ENCODE assay signal across 38 cellular contexts in genomic region chrX:136104936-136105335, GRCh38.
"Had no signal": no experiment of that assay in that cellular context is flagged by ENCODE, and none has a peak within 500 bp of the region (broad histone marks: within the 10 kb centered on the region; RNA-seq: fewer than 3 reads in every experiment).

No MANE protein-coding gene starts in this region.

- FAIRE-seq: bronchial epithelial cell had no signal

- H3K4me3 Mint-ChIP-seq: activated naive CD4-positive, alpha-beta T cell treated with anti-CD3 and anti-CD28 coated beads for 36 hours; activated naive CD4-positive, alpha-beta T cell treated with anti-CD3 and anti-CD28 coated beads, Interleukin-2, amount 10 ng/mL, durations not matched to agents 7 days and 5 days; activated naive CD4-positive, alpha-beta T cell treated with anti-CD3 and anti-CD28 coated beads, Interleukin-2, amount 50 U/mL, for 24 hours; activated naive CD8-positive, alpha-beta T cell; activated naive CD8-positive, alpha-beta T cell treated with anti-CD3 and anti-CD28 coated beads for 36 hours; activated naive CD8-positive, alpha-beta T cell treated with anti-CD3 and anti-CD28 coated beads, Interleukin-2, amount 10 ng/mL, durations not matched to agents 7 days and 5 days; activated naive CD8-positive, alpha-beta T cell treated with anti-CD3 and anti-CD28 coated beads, Interleukin-2, amount 50 U/mL, for 24 hours; activated T-cell treated with anti-CD3 and anti-CD28 coated beads, Interleukin-2, amount 50 U/mL, for 24 hours; activated T-cell treated with anti-CD3 and anti-CD28 coated beads, Interleukin-2, amount 50 U/mL, for 4 hours; activated T-cell treated with anti-CD3 and anti-CD28 coated beads, Interleukin-2, amount 50 U/mL, for 72 hours; activated T-helper 1 cell treated with anti-CD3 and anti-CD28 coated beads, Interleukin-12 subunit alpha, Interleukin-12 subunit beta, Interleukin-2, Interleukin-4 antibody, amounts not matched to agents 30 ng/mL and 10 ng/mL and 1 ng/mL, durations not matched to agents 14 hours and 24 hours and 36 hours; activated T-helper 17 cell treated with anti-CD3 and anti-CD28 coated beads, Interleukin-2, amount 50 U/mL, for 72 hours; brain had no signal

- DNase-seq: activated effector memory CD4-positive, alpha-beta T cell treated with anti-CD3 and anti-CD28 coated beads, Interleukin-2, amount 50 U/mL, for 16 hours; activated effector memory CD4-positive, alpha-beta T cell treated with Interleukin-2 at 50 U/mL for 16 hours; activated gamma-delta T cell; activated gamma-delta T cell treated with Interleukin-2 at 50 U/mL for 16 hours; activated naive CD4-positive, alpha-beta T cell; activated naive CD4-positive, alpha-beta T cell treated with anti-CD3 and anti-CD28 coated beads for 36 hours; activated naive CD4-positive, alpha-beta T cell treated with anti-CD3 and anti-CD28 coated beads, Interleukin-2, amount 10 ng/mL, durations not matched to agents 7 days and 5 days; activated naive CD4-positive, alpha-beta T cell treated with anti-CD3 and anti-CD28 coated beads, Interleukin-2, amount 50 U/mL, for 16 hours; activated naive CD4-positive, alpha-beta T cell treated with Interleukin-2 at 50 U/mL for 16 hours; activated naive CD8-positive, alpha-beta T cell treated with anti-CD3 and anti-CD28 coated beads for 36 hours; activated naive CD8-positive, alpha-beta T cell treated with anti-CD3 and anti-CD28 coated beads, Interleukin-2, amount 10 ng/mL, durations not matched to agents 7 days and 5 days; activated naive CD8-positive, alpha-beta T cell treated with anti-CD3 and anti-CD28 coated beads, Interleukin-2, amount 50 U/mL, for 24 hours; activated T-cell treated with anti-CD3 and anti-CD28 coated beads, Interleukin-2, amount 50 U/mL, for 1 hour; activated T-cell treated with anti-CD3 and anti-CD28 coated beads, Interleukin-2, amount 50 U/mL, for 24 hours; activated T-cell treated with anti-CD3 and anti-CD28 coated beads, Interleukin-2, amount 50 U/mL, for 4 hours; activated T-cell treated with anti-CD3 and anti-CD28 coated beads, Interleukin-2, amount 50 U/mL, for 48 hours; activated T-cell treated with anti-CD3 and anti-CD28 coated beads, Interleukin-2, amount 50 U/mL, for 72 hours; adrenal gland; amniotic stem cell; amygdala; anterior cingulate cortex; aorta; body of pancreas; brain microvascular endothelial cell; caudate nucleus; central memory CD4-positive, alpha-beta T cell; cerebellar nuclear complex had no signal

- H3K9me3 ChIP-seq: adrenal gland, ascending aorta, body of pancreas, breast epithelium had no signal

- H3K27ac ChIP-seq: adrenal gland, ascending aorta, body of pancreas, brain microvascular endothelial cell, breast epithelium, cardiac muscle cell had no signal

- H3K4me3 ChIP-seq: adrenal gland, ascending aorta, body of pancreas, breast epithelium, cardiac muscle cell had no signal

- H3K27ac Mint-ChIP-seq: activated naive CD4-positive, alpha-beta T cell treated with anti-CD3 and anti-CD28 coated beads for 36 hours; activated naive CD4-positive, alpha-beta T cell treated with anti-CD3 and anti-CD28 coated beads, Interleukin-2, amount 10 ng/mL, durations not matched to agents 7 days and 5 days; activated naive CD4-positive, alpha-beta T cell treated with anti-CD3 and anti-CD28 coated beads, Interleukin-2, amount 50 U/mL, for 24 hours; activated naive CD4-positive, alpha-beta T cell treated with anti-CD3 and anti-CD28 coated beads, Interleukin-2, amount 50 U/mL, for 72 hours; activated naive CD8-positive, alpha-beta T cell; activated naive CD8-positive, alpha-beta T cell treated with anti-CD3 and anti-CD28 coated beads for 36 hours; activated naive CD8-positive, alpha-beta T cell treated with anti-CD3 and anti-CD28 coated beads, Interleukin-2, amount 10 ng/mL, durations not matched to agents 7 days and 5 days; activated naive CD8-positive, alpha-beta T cell treated with anti-CD3 and anti-CD28 coated beads, Interleukin-2, amount 50 U/mL, for 24 hours; activated T-cell treated with anti-CD3 and anti-CD28 coated beads, Interleukin-2, amount 50 U/mL, for 24 hours; activated T-cell treated with anti-CD3 and anti-CD28 coated beads, Interleukin-2, amount 50 U/mL, for 72 hours; activated T-helper 1 cell treated with anti-CD3 and anti-CD28 coated beads, Interleukin-12 subunit alpha, Interleukin-12 subunit beta, Interleukin-2, Interleukin-4 antibody, amounts not matched to agents 30 ng/mL and 10 ng/mL and 1 ng/mL, durations not matched to agents 14 hours and 24 hours and 36 hours; activated T-helper 17 cell treated with anti-CD3 and anti-CD28 coated beads, Interleukin-2, amount 50 U/mL, for 72 hours; activated T-helper 2 cell treated with anti-CD3 and anti-CD28 coated beads, Interferon-gamma antibody, Interleukin-2, Interleukin-4, amounts not matched to agents 10 μg/mL and 5 μg/mL and 100 μg/mL, durations not matched to agents 14 hours and 24 hours and 36 hours; brain had no signal

- H3K4me1 Mint-ChIP-seq: activated naive CD4-positive, alpha-beta T cell treated with anti-CD3 and anti-CD28 coated beads, Interleukin-2, amount 10 ng/mL, durations not matched to agents 7 days and 5 days; activated naive CD4-positive, alpha-beta T cell treated with anti-CD3 and anti-CD28 coated beads, Interleukin-2, amount 50 U/mL, for 24 hours; activated naive CD8-positive, alpha-beta T cell treated with anti-CD3 and anti-CD28 coated beads for 36 hours; activated naive CD8-positive, alpha-beta T cell treated with anti-CD3 and anti-CD28 coated beads, Interleukin-2, amount 10 ng/mL, durations not matched to agents 7 days and 5 days; activated naive CD8-positive, alpha-beta T cell treated with anti-CD3 and anti-CD28 coated beads, Interleukin-2, amount 50 U/mL, for 24 hours; activated T-helper 17 cell treated with anti-CD3 and anti-CD28 coated beads, Interleukin-2, amount 50 U/mL, for 72 hours; brain had no signal

- ATAC-seq: activated naive CD4-positive, alpha-beta T cell treated with anti-CD3 and anti-CD28 coated beads, Interleukin-2, amount 50 U/mL, for 72 hours; activated naive CD8-positive, alpha-beta T cell treated with anti-CD3 and anti-CD28 coated beads, Interleukin-2, amount 50 U/mL, for 24 hours; activated T-cell treated with anti-CD3 and anti-CD28 coated beads, Interleukin-2, amount 50 U/mL, for 4 hours; activated T-cell treated with anti-CD3 and anti-CD28 coated beads, Interleukin-2, amount 50 U/mL, for 72 hours; activated T-helper 17 cell treated with anti-CD3 and anti-CD28 coated beads, Interleukin-2, amount 50 U/mL, for 72 hours; body of pancreas had no signal

- H3K27me3 ChIP-seq: adrenal gland, ascending aorta, body of pancreas, brain microvascular endothelial cell, cardiac muscle cell had no signal

- H3K9me3 Mint-ChIP-seq: activated naive CD4-positive, alpha-beta T cell treated with anti-CD3 and anti-CD28 coated beads for 36 hours; activated naive CD4-positive, alpha-beta T cell treated with anti-CD3 and anti-CD28 coated beads, Interleukin-2, amount 10 ng/mL, durations not matched to agents 7 days and 5 days; activated naive CD4-positive, alpha-beta T cell treated with anti-CD3 and anti-CD28 coated beads, Interleukin-2, amount 50 U/mL, for 24 hours; activated naive CD4-positive, alpha-beta T cell treated with anti-CD3 and anti-CD28 coated beads, Interleukin-2, amount 50 U/mL, for 72 hours; activated naive CD8-positive, alpha-beta T cell treated with anti-CD3 and anti-CD28 coated beads, Interleukin-2, amount 10 ng/mL, durations not matched to agents 7 days and 5 days; activated naive CD8-positive, alpha-beta T cell treated with anti-CD3 and anti-CD28 coated beads, Interleukin-2, amount 50 U/mL, for 24 hours; activated T-cell treated with anti-CD3 and anti-CD28 coated beads, Interleukin-2, amount 50 U/mL, for 24 hours; activated T-cell treated with anti-CD3 and anti-CD28 coated beads, Interleukin-2, amount 50 U/mL, for 4 hours; activated T-cell treated with anti-CD3 and anti-CD28 coated beads, Interleukin-2, amount 50 U/mL, for 72 hours; activated T-helper 1 cell treated with anti-CD3 and anti-CD28 coated beads, Interleukin-12 subunit alpha, Interleukin-12 subunit beta, Interleukin-2, Interleukin-4 antibody, amounts not matched to agents 30 ng/mL and 10 ng/mL and 1 ng/mL, durations not matched to agents 14 hours and 24 hours and 36 hours; activated T-helper 17 cell treated with anti-CD3 and anti-CD28 coated beads, Interleukin-2, amount 50 U/mL, for 72 hours; activated T-helper 2 cell treated with anti-CD3 and anti-CD28 coated beads, Interferon-gamma antibody, Interleukin-2, Interleukin-4, amounts not matched to agents 10 μg/mL and 5 μg/mL and 100 μg/mL, durations not matched to agents 14 hours and 24 hours and 36 hours had no signal

- H3K4me1 ChIP-seq: adrenal gland, ascending aorta, body of pancreas, breast epithelium had no signal

- H3K36me3 Mint-ChIP-seq: activated naive CD4-positive, alpha-beta T cell treated with anti-CD3 and anti-CD28 coated beads, Interleukin-2, amount 10 ng/mL, durations not matched to agents 7 days and 5 days; activated naive CD4-positive, alpha-beta T cell treated with anti-CD3 and anti-CD28 coated beads, Interleukin-2, amount 50 U/mL, for 24 hours; activated naive CD4-positive, alpha-beta T cell treated with anti-CD3 and anti-CD28 coated beads, Interleukin-2, amount 50 U/mL, for 72 hours; activated naive CD8-positive, alpha-beta T cell; activated naive CD8-positive, alpha-beta T cell treated with anti-CD3 and anti-CD28 coated beads for 36 hours; activated naive CD8-positive, alpha-beta T cell treated with anti-CD3 and anti-CD28 coated beads, Interleukin-2, amount 10 ng/mL, durations not matched to agents 7 days and 5 days; brain had no signal

- H3K36me3 ChIP-seq: adrenal gland, ascending aorta, brain microvascular endothelial cell, breast epithelium, cardiac muscle cell had no signal

- H3K27me3 Mint-ChIP-seq: activated naive CD4-positive, alpha-beta T cell treated with anti-CD3 and anti-CD28 coated beads, Interleukin-2, amount 10 ng/mL, durations not matched to agents 7 days and 5 days; activated naive CD4-positive, alpha-beta T cell treated with anti-CD3 and anti-CD28 coated beads, Interleukin-2, amount 50 U/mL, for 24 hours; activated naive CD8-positive, alpha-beta T cell; activated naive CD8-positive, alpha-beta T cell treated with anti-CD3 and anti-CD28 coated beads for 36 hours; activated naive CD8-positive, alpha-beta T cell treated with anti-CD3 and anti-CD28 coated beads, Interleukin-2, amount 50 U/mL, for 24 hours; activated T-helper 17 cell treated with anti-CD3 and anti-CD28 coated beads, Interleukin-2, amount 50 U/mL, for 72 hours; brain had no signal
